Comparison of ENCODE assay signal across 8 cellular contexts in genomic region chr1:12618661-12619395, GRCh38. TPM values are rescaled to one million over a fixed set of nuclear protein-coding genes. Genes with fewer than 3 reads are reported as not detected.
DNase-seq lines count a peak whose midpoint lies in the region; ATAC-seq and TF ChIP-seq lines count a peak whose summit lies in the region.

No MANE protein-coding gene starts in this region.

- in situ Hi-C loops in KBM-7 (cut with MboI; ENCODE audit: low pct_unique_long_range_greater_than_20kb, low sequenced_read_pairs): loop anchor here (25.0 kb wide), 1 partner anchor 307 kb away; no protein-coding TSS in a partner anchor

- H3K9ac ChIP-seq in colonic mucosa (ENCODE audit: low read depth in 2 of 2, low read length in 2 of 2): peak overlapping the region; percentile 70 to 82
- H3K9ac ChIP-seq in liver (ENCODE audit: low read depth in 1 of 2, low read length in 2 of 2): peak overlapping the region; percentile 94 to 95

- CTCF ChIA-PET in activated CD4-positive, alpha-beta T cell treated with anti-CD3 and anti-CD28 coated beads for 36 hours (lab: Charles Lee): interaction anchor here (0.5 to 6.5 kb wide), 21 partner anchors 15 to 343 kb away, joined by 3 to 68 read pairs (median 4); no protein-coding TSS in a partner anchor

- H3K36me3 ChIP-seq in colonic mucosa: no peaks in the 10 kb centered on the region
- H3K36me3 ChIP-seq in liver (ENCODE audit: control insufficient read depth in 4 of 4, insufficient read depth in 3 of 4, low read depth in 1 of 4, low read length in 3 of 4): no peaks in the 10 kb centered on the region

- H3K4me3 ChIP-seq in colonic mucosa (peak overlapping the region; percentile 86), liver (ENCODE audit: low read depth in 1 of 3, low read length in 3 of 3) (peak overlapping the region; percentile 85 to 90 (median 88))

- TF ChIP-seq RAD21 in liver (IDR thresholded peaks at IDR 0.05): peak; percentile 24 to 51

- DNase-seq in CD1c-positive myeloid dendritic cell (ENCODE audit: extremely low spot score) (peak; percentile 67), KBM-7 (peak; percentile 74), colonic mucosa (peak; percentile 90), NCI-H2196 (lab: John Stamatoyannopoulos, UW; ENCODE audit: unreplicated experiment) (no peak)
- peak; percentile 88 for DNase-seq in activated CD4-positive, alpha-beta T cell treated with anti-CD3 and anti-CD28 coated beads for 36 hours
- DNase-seq in stimulated activated CD4-positive, alpha-beta T cell treated with anti-CD3 and anti-CD28 coated beads, Interleukin-2, amount 100 ng/mL, for 48 hours: peak; percentile 65 to 67

- intact Hi-C loops in activated CD4-positive, alpha-beta T cell treated with anti-CD3 and anti-CD28 coated beads for 36 hours (cut with DNase I, micrococcal nuclease): loop anchor here (1.0 to 5.0 kb wide), 20 partner anchors 15 to 552 kb away; partner anchors contain the start of gene VPS13D (in 2 of the 2)
- intact Hi-C loops in colonic mucosa (cut with DNase I): loop anchor here (5.0 kb wide), 1 partner anchor 212 kb away; no protein-coding TSS in a partner anchor

- peaks cover 10% of the 10 kb centered on the region for H3K36me3 Mint-ChIP-seq in activated CD4-positive, alpha-beta T cell treated with anti-CD3 and anti-CD28 coated beads for 36 hours (ENCODE audit: low read depth)

- no peak for TF ChIP-seq CTCF in colonic mucosa (IDR thresholded peaks at IDR 0.05)
- no peak for TF ChIP-seq CTCF in liver (IDR thresholded peaks at IDR 0.05; ENCODE audit: low read depth, low read length, missing input control)

- no peaks in the 10 kb centered on the region for H3K9me3 Mint-ChIP-seq in activated CD4-positive, alpha-beta T cell treated with anti-CD3 and anti-CD28 coated beads for 36 hours (ENCODE audit: low read depth)

- H3K27ac ChIP-seq in colonic mucosa (peak overlapping the region; percentile 97), liver (ENCODE audit: low read depth in 1 of 2, low read length in 2 of 2) (peak overlapping the region; percentile 99)

- peak overlapping the region; percentile 95 for H3K4me3 Mint-ChIP-seq in activated CD4-positive, alpha-beta T cell treated with anti-CD3 and anti-CD28 coated beads for 36 hours

- H3K4me1 ChIP-seq in colonic mucosa (peaks cover 8% of the 10 kb centered on the region), liver (ENCODE audit: control insufficient read depth in 4 of 4, insufficient read depth in 4 of 4, low read length in 3 of 4) (peaks cover 0 to 38% (median 28%) of the 10 kb centered on the region in 4 donors)

- H3K27me3 ChIP-seq in colonic mucosa (no peaks in the 10 kb centered on the region), liver (ENCODE audit: control insufficient read depth in 4 of 4, insufficient read depth in 4 of 4, low read length in 3 of 4) (no peaks in the 10 kb centered on the region)

- H3K9me3 ChIP-seq in colonic mucosa (no peaks in the 10 kb centered on the region), liver (ENCODE audit: control insufficient read depth in 4 of 4, low read length in 3 of 4) (no peaks in the 10 kb centered on the region)

- peak; percentile 59 for ATAC-seq in activated CD4-positive, alpha-beta T cell treated with anti-CD3 and anti-CD28 coated beads for 36 hours
- no peak for ATAC-seq in HG03196 (IDR thresholded peaks at IDR 0.05; ENCODE audit: unreplicated experiment)

- POLR2A ChIA-PET in activated CD4-positive, alpha-beta T cell treated with anti-CD3 and anti-CD28 coated beads for 36 hours (lab: Charles Lee): interaction anchor here (0.7 to 3.5 kb wide), 5 partner anchors 15 to 710 kb away, joined by 3 to 13 read pairs (median 3); no protein-coding TSS in a partner anchor

- peak overlapping the region; percentile 92 for H3K27ac Mint-ChIP-seq in activated CD4-positive, alpha-beta T cell treated with anti-CD3 and anti-CD28 coated beads for 36 hours

- H3K4me1 Mint-ChIP-seq in activated CD4-positive, alpha-beta T cell treated with anti-CD3 and anti-CD28 coated beads for 36 hours: peaks cover 51% of the 10 kb centered on the region

- no peaks in the 10 kb centered on the region for H3K27me3 Mint-ChIP-seq in activated CD4-positive, alpha-beta T cell treated with anti-CD3 and anti-CD28 coated beads for 36 hours

- WGBS in liver: 2% methylated on average over 28 of the region's 28 CpGs

TF ChIP-seq in liver, 16 proteins besides CTCF, POLR2A, EP300 and RAD21:
- TF ChIP-seq, protein P1, sequence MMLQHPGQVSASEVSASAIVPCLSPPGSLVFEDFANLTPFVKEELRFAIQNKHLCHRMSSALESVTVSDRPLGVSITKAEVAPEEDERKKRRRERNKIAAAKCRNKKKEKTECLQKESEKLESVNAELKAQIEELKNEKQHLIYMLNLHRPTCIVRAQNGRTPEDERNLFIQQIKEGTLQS (IDR thresholded peaks at IDR 0.05): peak; percentile 69
- peak in 1 of 2 donors; percentile 85 for TF ChIP-seq RXRA (IDR thresholded peaks at IDR 0.05)
- TF ChIP-seq REST (IDR thresholded peaks at IDR 0.05): peak; percentile 49
- TF ChIP-seq FOXA1 (IDR thresholded peaks at IDR 0.05): peak; percentile 21
- TF ChIP-seq, protein P2, sequence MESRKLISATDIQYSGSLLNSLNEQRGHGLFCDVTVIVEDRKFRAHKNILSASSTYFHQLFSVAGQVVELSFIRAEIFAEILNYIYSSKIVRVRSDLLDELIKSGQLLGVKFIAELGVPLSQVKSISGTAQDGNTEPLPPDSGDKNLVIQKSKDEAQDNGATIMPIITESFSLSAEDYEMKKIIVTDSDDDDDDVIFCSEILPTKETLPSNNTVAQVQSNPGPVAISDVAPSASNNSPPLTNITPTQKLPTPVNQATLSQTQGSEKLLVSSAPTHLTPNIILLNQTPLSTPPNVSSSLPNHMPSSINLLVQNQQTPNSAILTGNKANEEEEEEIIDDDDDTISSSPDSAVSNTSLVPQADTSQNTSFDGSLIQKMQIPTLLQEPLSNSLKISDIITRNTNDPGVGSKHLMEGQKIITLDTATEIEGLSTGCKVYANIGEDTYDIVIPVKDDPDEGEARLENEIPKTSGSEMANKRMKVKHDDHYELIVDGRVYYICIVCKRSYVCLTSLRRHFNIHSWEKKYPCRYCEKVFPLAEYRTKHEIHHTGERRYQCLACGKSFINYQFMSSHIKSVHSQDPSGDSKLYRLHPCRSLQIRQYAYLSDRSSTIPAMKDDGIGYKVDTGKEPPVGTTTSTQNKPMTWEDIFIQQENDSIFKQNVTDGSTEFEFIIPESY (IDR thresholded peaks at IDR 0.05): peak; percentile 50
- TF ChIP-seq MAX (IDR thresholded peaks at IDR 0.05): peak; percentile 73
- TF ChIP-seq FOXA2 (IDR thresholded peaks at IDR 0.05): no peak
- peak; percentile 92 to 93 for TF ChIP-seq JUND (IDR thresholded peaks at IDR 0.05)
- TF ChIP-seq TAF1 (conservative IDR thresholded peaks at IDR 0.05): peak; percentile 81
- peak in 1 of 2 donors; percentile 45 for TF ChIP-seq GABPA (IDR thresholded peaks at IDR 0.05 in 1 of 2, conservative IDR thresholded peaks at IDR 0.05 in 1 of 2)
- TF ChIP-seq HNF4G (IDR thresholded peaks at IDR 0.05): peak; percentile 48
- TF ChIP-seq EGR1 (IDR thresholded peaks at IDR 0.05; ENCODE audit: low read depth in 2 of 2): no peak
- TF ChIP-seq SP1 (IDR thresholded peaks at IDR 0.05): peak; percentile 48
- TF ChIP-seq HNF4A (conservative IDR thresholded peaks at IDR 0.05): peak; percentile 63 to 80
- TF ChIP-seq YY1 (IDR thresholded peaks at IDR 0.05): peak; percentile 58
- peak; percentile 86 for TF ChIP-seq NR2F2 (IDR thresholded peaks at IDR 0.05)

RNA-seq across cellular contexts. Expression of gene DHRS3, which starts 0.8 kb away (rescaled TPM):
- 10 to 100 TPM; 33.3 to 34.6 TPM for total RNA-seq in activated CD4-positive, alpha-beta T cell treated with anti-CD3 and anti-CD28 coated beads for 36 hours
- total RNA-seq in colonic mucosa: 100 to 1,000 TPM in 1 of 2 donors, 10 to 100 TPM in 1; 69.6 to 120 TPM
- total RNA-seq in liver: 100 to 1,000 TPM in 1 of 2 donors, 10 to 100 TPM in 1; 62.6 to 146 TPM
- 100 to 1,000 TPM; 170 to 185 TPM for polyA plus RNA-seq in liver

RNA-seq across cellular contexts. Expression of gene AADACL4, which starts 25.1 kb away (rescaled TPM):
- total RNA-seq in activated CD4-positive, alpha-beta T cell treated with anti-CD3 and anti-CD28 coated beads for 36 hours: not detected
- total RNA-seq in colonic mucosa (not detected), liver (not detected)
- polyA plus RNA-seq in liver: not detected
